1 cellular context compared by ENCODE assay signal in genomic region chr17:42586514-42587230, GRCh38.
TF ChIP-seq lines count a peak whose summit lies in the region.

No MANE protein-coding gene starts in this region.

TF ChIP-seq in K562, 482 proteins besides CTCF, POLR2A, EP300 and RAD21:
- TF ChIP-seq PBX2 (CRISPR knock-in tag; IDR thresholded peaks at IDR 0.05; ENCODE audit: low read depth) (no peak), PBX2 (tag; conservative IDR thresholded peaks at IDR 0.05; ENCODE audit: low read depth) (no peak), HCFC1 (IDR thresholded peaks at IDR 0.05; ENCODE audit: low read depth, low read length) (no peak), CHD2 (IDR thresholded peaks at IDR 0.05; ENCODE audit: low read depth, low read length) (no peak), MED1 (CRISPR knock-in tag; IDR thresholded peaks at IDR 0.05; ENCODE audit: borderline replicate concordance) (no peak), MAX (CRISPR knock-in tag; IDR thresholded peaks at IDR 0.05) (no peak), ETS2 (tag; IDR thresholded peaks at IDR 0.05; ENCODE audit: borderline replicate concordance, poor library complexity, severe bottlenecking) (no peak)
TF ChIP-seq in K562: peak in this region for 0.
